10 cellular contexts compared by ENCODE assay signal in the genomic region with DNA sequence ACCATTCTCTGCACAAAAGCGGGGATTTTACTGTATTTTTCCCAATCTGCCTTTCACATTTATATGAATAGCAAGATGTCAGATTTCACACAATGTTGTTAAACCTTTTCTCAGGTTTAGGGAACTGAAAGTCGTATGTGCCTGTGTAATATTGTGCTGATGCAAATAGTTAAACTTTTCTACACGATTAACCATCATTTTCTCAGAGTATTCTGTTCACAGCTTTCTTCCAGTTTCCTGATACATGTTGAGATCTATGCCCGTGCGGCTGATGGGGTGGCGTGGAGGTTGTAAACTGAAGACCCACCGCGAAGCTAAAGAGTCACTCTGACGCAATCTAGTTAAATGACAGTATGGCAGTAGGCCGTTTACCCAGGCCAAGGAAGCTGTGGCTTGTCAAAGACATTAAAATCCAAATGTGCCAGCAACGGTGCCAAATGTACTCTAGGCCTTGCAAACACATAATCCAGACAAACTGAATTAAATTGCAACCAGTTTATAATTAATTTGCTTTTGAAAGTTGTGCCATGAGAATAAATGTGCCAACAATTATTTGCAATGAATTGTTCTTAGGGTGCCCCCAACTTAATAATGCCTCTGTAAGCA.
DNase-seq lines count a peak whose midpoint lies in the region; ATAC-seq and TF ChIP-seq lines count a peak whose summit lies in the region.
"Had no signal": no experiment of that assay in that cellular context is flagged by ENCODE, and none has a peak within 500 bp of the region (broad histone marks: within the 10 kb centered on the region; RNA-seq: fewer than 3 reads in every experiment).

No MANE protein-coding gene starts in this region.

- no peaks in the 10 kb centered on the region for H3K23me2 ChIP-seq in H9 (ENCODE audit: insufficient read length, low read depth, low read length, poor library complexity, severe bottlenecking)

- H3K4me1 ChIP-seq in OCI-LY3 (ENCODE audit: low read length) (peaks cover 83% of the 10 kb centered on the region), H9 (ENCODE audit: insufficient read depth, low read length) (peaks cover 4% of the 10 kb centered on the region), suprapubic skin (peaks cover 4% of the 10 kb centered on the region)
- peaks cover 13% of the 10 kb centered on the region for H3K4me1 ChIP-seq in CD4-positive, alpha-beta memory T cell (ENCODE audit: insufficient read depth, low read length)

- H3K4me1 Mint-ChIP-seq in H9 = peaks cover 32 to 36% of the 10 kb centered on the region in 2 experiments
- peaks cover 6 to 18% (median 16%) of the 10 kb centered on the region in 4 donors for H3K4me1 Mint-ChIP-seq in CD4-positive, alpha-beta memory T cell

- H3K27me3 Mint-ChIP-seq in H9 (ENCODE audit: low read depth) = peaks cover 99% of the 10 kb centered on the region
- peaks cover 0 to 2% of the 10 kb centered on the region in 2 donors for H3K27me3 Mint-ChIP-seq in CD4-positive, alpha-beta memory T cell
- H3K27me3 Mint-ChIP-seq: CD4-positive, alpha-beta T cell had no signal

- H4K8ac ChIP-seq in H9 (replicated peaks; ENCODE audit: insufficient read length, low read depth, low read length) = no peak overlapping the region

- peaks cover 51% of the 10 kb centered on the region for H3K79me2 ChIP-seq in OCI-LY3 (ENCODE audit: low read length)
- no peaks in the 10 kb centered on the region for H3K79me2 ChIP-seq in H9 (ENCODE audit: insufficient read depth, low read length)

- intact Hi-C loops in CD4-positive, alpha-beta memory T cell (cut with micrococcal nuclease) = no loop called here

- H2BK20ac ChIP-seq in H9 (ENCODE audit: low read depth, low read length, poor library complexity, severe bottlenecking) = no peak overlapping the region

- no peak for TF ChIP-seq EP300 in suprapubic skin (IDR thresholded peaks at IDR 0.05)

- H4K20me1 ChIP-seq in OCI-LY3 (ENCODE audit: insufficient read depth, low read length) (no peaks in the 10 kb centered on the region), H9 (ENCODE audit: control insufficient read depth, insufficient read depth, insufficient read length) (no peaks in the 10 kb centered on the region)

- H3K27me3 ChIP-seq in OCI-LY3 (ENCODE audit: low read depth, low read length) (no peaks in the 10 kb centered on the region), H9 (ENCODE audit: insufficient read depth, low read length) (peaks cover 16% of the 10 kb centered on the region; the same call in 1 of the 2 replicates), suprapubic skin (no peaks in the 10 kb centered on the region)
- no peaks in the 10 kb centered on the region for H3K27me3 ChIP-seq in CD4-positive, alpha-beta memory T cell (ENCODE audit: insufficient read depth, low read length)

- no peak overlapping the region for H3K18ac ChIP-seq in H9 (ENCODE audit: insufficient read length, low read depth, low read length)

- H3K4me3 ChIP-seq in GM12864 (ENCODE audit: low read depth, low read length) = no peak overlapping the region; the same call in 1 of the 2 replicates
- H3K4me3 ChIP-seq in OCI-LY3 (ENCODE audit: low read length) = peak overlapping the region; percentile 31; the same call in 1 of the 2 replicates
- H3K4me3 ChIP-seq in CD4-positive, alpha-beta memory T cell (ENCODE audit: low read length in 2 of 2) = no peak overlapping the region
- no peak overlapping the region for H3K4me3 ChIP-seq in suprapubic skin
- H3K4me3 ChIP-seq: SK-N-MC had no signal

- no peak overlapping the region for H3K14ac ChIP-seq in H9 (ENCODE audit: insufficient read depth, low read length)

- no peak overlapping the region for H2BK15ac ChIP-seq in H9 (ENCODE audit: low read depth, low read length)

- no peak overlapping the region for H2BK5ac ChIP-seq in H9 (ENCODE audit: insufficient read length, low read length)

- peaks cover 0 to 12% of the 10 kb centered on the region in 2 experiments; a peak in 2 of 5 replicates for H3K9me3 Mint-ChIP-seq in H9
- no peaks in the 10 kb centered on the region for H3K9me3 Mint-ChIP-seq in CD4-positive, alpha-beta memory T cell
- H3K9me3 Mint-ChIP-seq: CD4-positive, alpha-beta T cell had no signal

- H3K56ac ChIP-seq in H9 (ENCODE audit: insufficient read length, low read depth, low read length) = no peak overlapping the region

- H3K4ac ChIP-seq in H9 (ENCODE audit: low read depth, low read length) = no peak overlapping the region

- no peaks in the 10 kb centered on the region for H3K36me3 Mint-ChIP-seq in H9 (ENCODE audit: insufficient read depth in 1 of 3, low read depth in 3 of 3)
- no peaks in the 10 kb centered on the region for H3K36me3 Mint-ChIP-seq in CD4-positive, alpha-beta memory T cell

- H2BK120ac ChIP-seq in H9 (ENCODE audit: low read depth, low read length, poor library complexity, severe bottlenecking) = no peak overlapping the region

- TF ChIP-seq POLR2A in suprapubic skin (IDR thresholded peaks at IDR 0.05) = no peak

- DNase-seq in GM12864 (ENCODE audit: low read depth) = peak; percentile 80
- DNase-seq in UCSD-AML1 (lab: John Stamatoyannopoulos, UW; ENCODE audit: unreplicated experiment) = no peak
- no peak for DNase-seq in H9
- DNase-seq in CD4-positive, alpha-beta memory T cell = no peak
- no peak for DNase-seq in suprapubic skin (ENCODE audit: low spot score in 2 of 2)
- DNase-seq: CD4-positive, alpha-beta T cell had no signal

- no peaks in the 10 kb centered on the region for H3K79me1 ChIP-seq in H9 (ENCODE audit: insufficient read depth, low read depth, low read length, poor library complexity, severe bottlenecking)

- H3K4me2 ChIP-seq in OCI-LY3 (ENCODE audit: low read length) (peak overlapping the region; percentile 92), H9 (ENCODE audit: insufficient read depth, insufficient read length, low read length) (no peak overlapping the region)

- H2AK5ac ChIP-seq in H9 (ENCODE audit: insufficient read length, low read length) = no peak overlapping the region

- H4K5ac ChIP-seq in H9 (ENCODE audit: insufficient read length, low read depth, low read length) = no peak overlapping the region

- POLR2A ChIA-PET in CD4-positive, alpha-beta memory T cell (lab: Charles Lee; ENCODE audit: partially characterized antibody) = no interaction called here

- H4K91ac ChIP-seq in H9 (ENCODE audit: insufficient read length, low read depth, low read length) = no peak overlapping the region

- H2AFZ ChIP-seq in OCI-LY3 (ENCODE audit: low read depth, low read length) (no peak overlapping the region; the same call in 1 of the 2 replicates), H9 (ENCODE audit: low read length) (no peak overlapping the region)

- H3K9me3 ChIP-seq in OCI-LY3 (ENCODE audit: insufficient read depth, low read length) (no peaks in the 10 kb centered on the region; the same call in 1 of the 2 replicates), H9 (ENCODE audit: control insufficient read depth, low read depth, low read length) (no peaks in the 10 kb centered on the region), suprapubic skin (no peaks in the 10 kb centered on the region)
- no peaks in the 10 kb centered on the region for H3K9me3 ChIP-seq in CD4-positive, alpha-beta memory T cell (ENCODE audit: control insufficient read depth in 1 of 2, low read length in 2 of 2)

- H3T11ph ChIP-seq in H9 (ENCODE audit: low read length) = no peak overlapping the region

- H3K9ac ChIP-seq in OCI-LY3 (ENCODE audit: low read length) (peak overlapping the region; percentile 70), H9 (ENCODE audit: extremely low read depth, insufficient read length, low read length) (no peak overlapping the region)

- no peak overlapping the region for H2BK12ac ChIP-seq in H9 (ENCODE audit: insufficient read length, low read depth, low read length)

- H3K4me3 Mint-ChIP-seq in H9 = no peak overlapping the region
- H3K4me3 Mint-ChIP-seq in CD4-positive, alpha-beta memory T cell = no peak overlapping the region
- H3K4me3 Mint-ChIP-seq: CD4-positive, alpha-beta T cell had no signal

- WGBS in H9 (ENCODE audit: extremely low coverage, insufficient read length, low lambda C conversion rate) = no CpG with 5 or more reads among the region's 11 CpGs
- WGBS in suprapubic skin = 64% methylated on average over 11 of the region's 11 CpGs

- TF ChIP-seq CTCF in GM12864 (IDR thresholded peaks at IDR 0.05; ENCODE audit: low read depth, low read length, missing control alignments) = no peak
- TF ChIP-seq CTCF in OCI-LY3 (IDR thresholded peaks at IDR 0.05; ENCODE audit: low read depth, low read length) = no peak
- no peak for TF ChIP-seq CTCF in H9 (conservative IDR thresholded peaks at IDR 0.05)
- no peak for TF ChIP-seq CTCF in suprapubic skin (IDR thresholded peaks at IDR 0.05)

- ATAC-seq in GM19455 (IDR thresholded peaks at IDR 0.05; ENCODE audit: unreplicated experiment) = peak; percentile 71
- peak; percentile 77 for ATAC-seq in HG03066 (IDR thresholded peaks at IDR 0.05; ENCODE audit: low read depth, unreplicated experiment)

- H3K27ac ChIP-seq in OCI-LY3 (ENCODE audit: low read length) (peak overlapping the region; percentile 99), H9 (ENCODE audit: insufficient read length, low read depth, low read length) (no peak overlapping the region), suprapubic skin (no peak overlapping the region)
- H3K27ac ChIP-seq in CD4-positive, alpha-beta memory T cell (ENCODE audit: low read depth, low read length) = no peak overlapping the region
- H3K27ac ChIP-seq: SK-N-MC had no signal

- H3K23ac ChIP-seq in H9 (ENCODE audit: insufficient read length, low read depth, low read length) = no peak overlapping the region

- no peak overlapping the region for H3K27ac Mint-ChIP-seq in H9
- H3K27ac Mint-ChIP-seq in CD4-positive, alpha-beta memory T cell = no peak overlapping the region
- H3K27ac Mint-ChIP-seq: CD4-positive, alpha-beta T cell had no signal

- CTCF ChIA-PET in CD4-positive, alpha-beta memory T cell (lab: Charles Lee; ENCODE audit: partially characterized antibody) = no interaction called here

- H3K36me3 ChIP-seq in OCI-LY3 (replicated peaks; ENCODE audit: low read depth, low read length) (no peaks in the 10 kb centered on the region), suprapubic skin (no peaks in the 10 kb centered on the region)
- no peaks in the 10 kb centered on the region for H3K36me3 ChIP-seq in CD4-positive, alpha-beta memory T cell (ENCODE audit: insufficient read depth, low read length)
